ENCODE assay signal across 18 cellular contexts in genomic region chr1:243924588-243925349, GRCh38.
A peak's percentile ranks its signal among the peaks of the same experiment; 100 is the strongest.
DNase-seq lines count a peak whose midpoint lies in the region; ATAC-seq and TF ChIP-seq lines count a peak whose summit lies in the region.
"Had no signal": no experiment of that assay in that cellular context is flagged by ENCODE, and none has a peak within 500 bp of the region (broad histone marks: within the 10 kb centered on the region; RNA-seq: fewer than 3 reads in every experiment).

No MANE protein-coding gene starts in this region.

- H3K27ac Mint-ChIP-seq in stimulated activated memory B cell treated with anti-CD40 and anti-IgM and Interleukin-4, amounts not matched to agents 10 μg/mL and 1 μg/mL and 100 μg/mL, for 72 hours, result no peak overlapping the region
- H3K27ac Mint-ChIP-seq: activated T-helper 17 cell treated with anti-CD3 and anti-CD28 coated beads, Interleukin-2, amount 50 U/mL, for 72 hours; stimulated activated effector memory CD8-positive, alpha-beta T cell treated with anti-CD3 and anti-CD28 coated beads, Interleukin-12 subunit alpha, Interleukin-12 subunit beta, amount 100 ng/mL, for 72 hours had no signal

- no peak overlapping the region for H3K4me3 Mint-ChIP-seq in stimulated activated memory B cell treated with anti-CD40 and anti-IgM and Interleukin-4, amounts not matched to agents 10 μg/mL and 1 μg/mL and 100 μg/mL, for 72 hours
- H3K4me3 Mint-ChIP-seq: activated T-helper 17 cell treated with anti-CD3 and anti-CD28 coated beads, Interleukin-2, amount 50 U/mL, for 72 hours; stimulated activated effector memory CD8-positive, alpha-beta T cell treated with anti-CD3 and anti-CD28 coated beads, Interleukin-12 subunit alpha, Interleukin-12 subunit beta, amount 100 ng/mL, for 72 hours had no signal

- TF ChIP-seq CTCF in heart right ventricle (IDR thresholded peaks at IDR 0.05), result no peak
- TF ChIP-seq CTCF in SK-N-SH (IDR thresholded peaks at IDR 0.05), result no peak

- CTCF ChIA-PET in SK-N-SH (lab: Yijun Ruan, JAX), result interaction anchor here (1.0 kb wide), 1 partner anchor 48 kb away, joined by 3 read pairs; no protein-coding TSS in a partner anchor

- peak in 5 of 8 donors; percentile 24 to 63 (median 49) for ATAC-seq in heart right ventricle
- no peak for ATAC-seq in Right ventricle myocardium superior (ENCODE audit: poor library complexity)
- ATAC-seq in stimulated activated memory B cell treated with anti-CD40 and anti-IgM and Interleukin-4, amounts not matched to agents 10 μg/mL and 1 μg/mL and 100 μg/mL, for 72 hours, result peak; percentile 7
- ATAC-seq in HG03045 (IDR thresholded peaks at IDR 0.05; ENCODE audit: unreplicated experiment), result no peak
- no peak for ATAC-seq in GM19328 (IDR thresholded peaks at IDR 0.05; ENCODE audit: unreplicated experiment)
- ATAC-seq: activated T-helper 17 cell treated with anti-CD3 and anti-CD28 coated beads, Interleukin-2, amount 50 U/mL, for 72 hours; HepG2; mucosa of descending colon; stimulated activated effector memory CD8-positive, alpha-beta T cell treated with anti-CD3 and anti-CD28 coated beads, Interleukin-12 subunit alpha, Interleukin-12 subunit beta, amount 100 ng/mL, for 72 hours had no signal

- TF ChIP-seq RAD21 in SK-N-SH (IDR thresholded peaks at IDR 0.05; ENCODE audit: low read length), result no peak

- no peak overlapping the region for H3K4me3 ChIP-seq in heart right ventricle
- no peak overlapping the region for H3K4me3 ChIP-seq in SK-N-SH (ENCODE audit: low read depth in 2 of 2, low read length in 1 of 2)
- H3K4me3 ChIP-seq: HAP-1, mucosa of descending colon, uterus had no signal

- H3K9me3 Mint-ChIP-seq in stimulated activated memory B cell treated with anti-CD40 and anti-IgM and Interleukin-4, amounts not matched to agents 10 μg/mL and 1 μg/mL and 100 μg/mL, for 72 hours, result no peaks in the 10 kb centered on the region
- H3K9me3 Mint-ChIP-seq: activated T-helper 17 cell treated with anti-CD3 and anti-CD28 coated beads, Interleukin-2, amount 50 U/mL, for 72 hours; stimulated activated effector memory CD8-positive, alpha-beta T cell treated with anti-CD3 and anti-CD28 coated beads, Interleukin-12 subunit alpha, Interleukin-12 subunit beta, amount 100 ng/mL, for 72 hours had no signal

- no peaks in the 10 kb centered on the region for H3K36me3 Mint-ChIP-seq in stimulated activated memory B cell treated with anti-CD40 and anti-IgM and Interleukin-4, amounts not matched to agents 10 μg/mL and 1 μg/mL and 100 μg/mL, for 72 hours
- H3K36me3 Mint-ChIP-seq: stimulated activated effector memory CD8-positive, alpha-beta T cell treated with anti-CD3 and anti-CD28 coated beads, Interleukin-12 subunit alpha, Interleukin-12 subunit beta, amount 100 ng/mL, for 72 hours had no signal

- H3K27ac ChIP-seq in heart right ventricle (peak overlapping the region in 4 of 10 donors; percentile 3 to 57 (median 38)), SK-N-SH (ENCODE audit: low read depth in 2 of 2, low read length in 1 of 2) (peak overlapping the region in 1 of 2 experiments; percentile 88; a peak in 2 of 4 replicates)
- H3K27ac ChIP-seq: uterus had no signal

- H3K9me3 ChIP-seq in heart right ventricle (no peaks in the 10 kb centered on the region), SK-N-SH (no peaks in the 10 kb centered on the region)
- H3K9me3 ChIP-seq: HAP-1, mucosa of descending colon, uterus had no signal

- POLR2A ChIA-PET in SK-N-SH (lab: Yijun Ruan, JAX), result no interaction called here

- H3K9me2 ChIP-seq in SK-N-SH, result no peaks in the 10 kb centered on the region

- DNase-seq in heart right ventricle (no peak), Right ventricle myocardium superior (no peak), SK-N-SH (no peak), fibroblast of gingiva (ENCODE audit: low read depth) (peak; percentile 75)
- DNase-seq in activated naive CD4-positive, alpha-beta T cell (lab: John Stamatoyannopoulos, UW), result no peak
- DNase-seq: activated CD4-positive, alpha-beta T cell treated with anti-CD3 and anti-CD28 coated beads, Interleukin-2, amount 50 U/mL, for 4 hours; DMS153; mucosa of descending colon; NCI-H748 treated with DMSO at 0.1 percent for 48 hours; T-helper 1 cell; uterus had no signal

- H3K79me2 ChIP-seq in SK-N-SH (ENCODE audit: insufficient read depth), result no peaks in the 10 kb centered on the region

- no peaks in the 10 kb centered on the region for H4K20me1 ChIP-seq in SK-N-SH (ENCODE audit: insufficient read depth)

- intact Hi-C loops in heart right ventricle (cut with DNase I) (no loop called here), Right ventricle myocardium superior (cut with DNase I) (no loop called here)

- H3K4me1 ChIP-seq in heart right ventricle (peaks cover 0 to 19% (median 9%) of the 10 kb centered on the region in 9 donors), SK-N-SH (ENCODE audit: control insufficient read depth in 1 of 2, insufficient read depth in 2 of 2, low read depth in 1 of 2, low read length in 1 of 2) (peaks cover 0 to 33% of the 10 kb centered on the region in 2 experiments; a peak in 2 of 4 replicates)
- H3K4me1 ChIP-seq: uterus had no signal

- H3K36me3 ChIP-seq in heart right ventricle (no peaks in the 10 kb centered on the region), SK-N-SH (replicated peaks in 1 of 2; ENCODE audit: control insufficient read depth in 1 of 2, insufficient read depth in 2 of 2, low read length in 1 of 2) (no peaks in the 10 kb centered on the region)
- H3K36me3 ChIP-seq: HAP-1, uterus had no signal

- TF ChIP-seq EP300 in SK-N-SH (IDR thresholded peaks at IDR 0.05; ENCODE audit: borderline replicate concordance in 1 of 2, low read depth in 1 of 2, low read length in 1 of 2), result no peak

- H3K27me3 ChIP-seq in heart right ventricle (peaks cover 0 to 7% (median 0%) of the 10 kb centered on the region in 7 donors), SK-N-SH (ENCODE audit: insufficient read depth) (no peaks in the 10 kb centered on the region)
- H3K27me3 ChIP-seq: uterus had no signal

- H3K4me2 ChIP-seq in SK-N-SH, result 0 out of 2 replicates have a peak overlapping the region, but pooled peaks have one; percentile 13

- H3K27me3 Mint-ChIP-seq in stimulated activated memory B cell treated with anti-CD40 and anti-IgM and Interleukin-4, amounts not matched to agents 10 μg/mL and 1 μg/mL and 100 μg/mL, for 72 hours, result peaks cover 35% of the 10 kb centered on the region

- peaks cover 20% of the 10 kb centered on the region for H3F3A ChIP-seq in SK-N-SH (replicated peaks; ENCODE audit: insufficient read depth)

- peak overlapping the region; percentile 2; the same call in 1 of the 2 replicates for H2AFZ ChIP-seq in SK-N-SH (ENCODE audit: low read depth)

- no peaks in the 10 kb centered on the region for H3K4me1 Mint-ChIP-seq in stimulated activated memory B cell treated with anti-CD40 and anti-IgM and Interleukin-4, amounts not matched to agents 10 μg/mL and 1 μg/mL and 100 μg/mL, for 72 hours
- H3K4me1 Mint-ChIP-seq: activated T-helper 17 cell treated with anti-CD3 and anti-CD28 coated beads, Interleukin-2, amount 50 U/mL, for 72 hours; stimulated activated effector memory CD8-positive, alpha-beta T cell treated with anti-CD3 and anti-CD28 coated beads, Interleukin-12 subunit alpha, Interleukin-12 subunit beta, amount 100 ng/mL, for 72 hours had no signal

- peak overlapping the region; percentile 30; the same call in 1 of the 2 replicates for H3K9ac ChIP-seq in SK-N-SH

- WGBS in heart right ventricle, 2 donors, result 48 to 51% methylated on average over 11 of the region's 11 CpGs
- WGBS in SK-N-SH (ENCODE audit: low lambda C conversion rate), result 79% methylated on average over 10 of the region's 11 CpGs

TF ChIP-seq in SK-N-SH, 30 proteins besides CTCF, POLR2A, EP300 and RAD21:
- no peak for TF ChIP-seq MXI1 (IDR thresholded peaks at IDR 0.05; ENCODE audit: low read depth, low read length)
- no peak for TF ChIP-seq REST (IDR thresholded peaks at IDR 0.05; ENCODE audit: low read depth, low read length)
- no peak for TF ChIP-seq FOXJ3 (CRISPR knock-in tag; IDR thresholded peaks at IDR 0.05)
- TF ChIP-seq NRF1 (IDR thresholded peaks at IDR 0.05; ENCODE audit: low read depth, low read length), result no peak
- TF ChIP-seq YY1 (IDR thresholded peaks at IDR 0.05; ENCODE audit: low read depth), result no peak
- no peak for TF ChIP-seq IRF3 (IDR thresholded peaks at IDR 0.05; ENCODE audit: low read depth, low read length)
- no peak for TF ChIP-seq TAF1 (IDR thresholded peaks at IDR 0.05; ENCODE audit: borderline replicate concordance, low read depth, low read length)
- no peak for TF ChIP-seq RCOR1 (IDR thresholded peaks at IDR 0.05; ENCODE audit: low read length)
- TF ChIP-seq GABPA (IDR thresholded peaks at IDR 0.05; ENCODE audit: low read depth), result no peak

Comparison
In these comparisons a context has a peak if more than half of its experiments do, and no peak if none do; other contexts are left out.
1. ATAC-seq: peak in heart right ventricle (5 of 8) and stimulated activated memory B cell treated with anti-CD40 and anti-IgM and Interleukin-4, amounts not matched to agents 10 μg/mL and 1 μg/mL and 100 μg/mL, for 72 hours (single experiment); none in Right ventricle myocardium superior (single experiment), HG03045 (single experiment) and GM19328 (single experiment).